In the genomic region with DNA sequence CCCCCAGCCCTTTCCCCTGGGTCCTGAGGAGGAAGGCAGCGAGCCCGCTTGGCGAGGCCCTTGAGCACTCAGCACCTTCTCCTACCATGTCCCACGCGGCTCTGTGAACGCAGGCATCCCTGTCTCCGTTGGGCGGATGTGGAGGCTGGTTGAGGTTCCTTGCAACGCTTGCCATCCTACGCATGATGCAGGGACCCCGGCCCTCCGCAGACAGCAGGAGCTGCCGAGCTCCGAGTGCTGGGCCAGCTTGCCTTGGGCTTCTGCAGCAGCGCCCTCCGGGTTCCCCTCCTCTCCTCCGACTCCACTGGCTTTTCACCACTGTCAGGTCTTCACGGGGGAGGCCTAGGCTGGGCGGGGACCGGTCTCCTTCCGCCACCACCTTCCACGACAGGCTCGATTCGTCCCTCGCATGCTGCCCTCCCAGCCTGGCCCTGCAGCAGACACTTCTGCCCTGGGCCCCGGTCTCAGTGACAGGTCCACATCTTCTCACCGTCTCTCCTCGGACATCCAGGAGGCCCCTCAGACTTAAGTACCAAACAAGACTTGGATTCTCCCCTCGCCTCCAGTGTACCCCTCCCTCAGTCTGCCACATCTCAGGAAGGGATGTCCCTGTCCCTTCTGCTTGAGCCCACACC, we compare ENCODE assay signal across 20 cellular contexts.
A peak's percentile ranks its signal among the peaks of the same experiment; 100 is the strongest.
DNase-seq lines count a peak whose midpoint lies in the region; ATAC-seq and TF ChIP-seq lines count a peak whose summit lies in the region.
"Had no signal": no experiment of that assay in that cellular context is flagged by ENCODE, and none has a peak within 500 bp of the region (broad histone marks: within the 10 kb centered on the region; RNA-seq: fewer than 3 reads in every experiment).

No MANE protein-coding gene starts in this region.

- no peaks in the 10 kb centered on the region for H3K27me3 ChIP-seq in right atrium auricular region
- no peaks in the 10 kb centered on the region for H3K27me3 ChIP-seq in CD4-positive, alpha-beta memory T cell (ENCODE audit: insufficient read depth, low read length)
- H3K27me3 ChIP-seq: BE2C had no signal

- intact Hi-C loops in cardiac septum (cut with DNase I): no loop called here
- intact Hi-C loops in CD4-positive, alpha-beta memory T cell (cut with micrococcal nuclease): no loop called here

- TF ChIP-seq CTCF in right atrium auricular region (IDR thresholded peaks at IDR 0.05) (no peak), endothelial cell (IDR thresholded peaks at IDR 0.05; ENCODE audit: unreplicated experiment) (no peak), neural crest cell (conservative IDR thresholded peaks at IDR 0.05) (no peak)

- POLR2A ChIA-PET in CD4-positive, alpha-beta memory T cell (lab: Charles Lee; ENCODE audit: partially characterized antibody): no interaction called here

- CTCF ChIA-PET in CD4-positive, alpha-beta memory T cell (lab: Charles Lee; ENCODE audit: partially characterized antibody): no interaction called here

- H3K36me3 Mint-ChIP-seq in endothelial cell (ENCODE audit: low read depth, unreplicated experiment) (peaks cover 41% of the 10 kb centered on the region), neural crest cell (ENCODE audit: low read depth) (peaks cover 22% of the 10 kb centered on the region)
- H3K36me3 Mint-ChIP-seq in CD4-positive, alpha-beta memory T cell: peaks cover 0 to 14% of the 10 kb centered on the region in 2 donors

- H3K36me3 ChIP-seq in right atrium auricular region: no peaks in the 10 kb centered on the region
- no peaks in the 10 kb centered on the region for H3K36me3 ChIP-seq in CD4-positive, alpha-beta memory T cell (ENCODE audit: insufficient read depth, low read length)
- H3K36me3 ChIP-seq: BE2C had no signal

- H3K4me1 Mint-ChIP-seq in endothelial cell (ENCODE audit: unreplicated experiment) (peaks cover 31% of the 10 kb centered on the region), neural crest cell (peaks cover 46% of the 10 kb centered on the region)
- peaks cover 7 to 38% (median 23%) of the 10 kb centered on the region in 4 donors for H3K4me1 Mint-ChIP-seq in CD4-positive, alpha-beta memory T cell

- H3K27me3 Mint-ChIP-seq in endothelial cell (ENCODE audit: unreplicated experiment): peaks cover 19% of the 10 kb centered on the region
- H3K27me3 Mint-ChIP-seq in neural crest cell (ENCODE audit: low read depth): peaks cover 7% of the 10 kb centered on the region
- H3K27me3 Mint-ChIP-seq in CD4-positive, alpha-beta memory T cell: peaks cover 6 to 9% of the 10 kb centered on the region in 2 donors

- no peak for ATAC-seq in HG03342 (IDR thresholded peaks at IDR 0.05; ENCODE audit: unreplicated experiment)
- ATAC-seq: K562 had no signal

- no peak overlapping the region for H3K27ac ChIP-seq in right atrium auricular region
- H3K27ac ChIP-seq in CD4-positive, alpha-beta memory T cell (ENCODE audit: low read depth, low read length): no peak overlapping the region
- H3K27ac ChIP-seq: PC-9, RWPE1 had no signal

- DNase-seq in right atrium auricular region (ENCODE audit: low spot score) (peak; percentile 55), cardiac septum (ENCODE audit: low spot score) (no peak), endothelial cell (ENCODE audit: low spot score) (no peak), neural crest cell (ENCODE audit: low read depth, low spot score) (no peak), DMS153 treated with DMSO at 0.1 percent for 48 hours (lab: John Stamatoyannopoulos, UW; ENCODE audit: unreplicated experiment) (no peak), HuH-7.5 (ENCODE audit: low spot score) (no peak)
- DNase-seq in CD4-positive, alpha-beta memory T cell: no peak
- DNase-seq: 8988T, BE2C, DND-41, H9, NCI-H1092 treated with DMSO at 0.1 percent for 48 hours, NCI-H146, NCI-H2029 treated with DMSO at 0.1 percent for 48 hours, NCI-H2171, NCI-H526, PC-9 had no signal

- H3K27ac Mint-ChIP-seq in endothelial cell (ENCODE audit: unreplicated experiment): no peak overlapping the region
- no peak overlapping the region for H3K27ac Mint-ChIP-seq in neural crest cell (ENCODE audit: unreplicated experiment)
- H3K27ac Mint-ChIP-seq in CD4-positive, alpha-beta memory T cell: no peak overlapping the region

- no peak overlapping the region for H3K4me3 ChIP-seq in right atrium auricular region
- no peak overlapping the region for H3K4me3 ChIP-seq in CD4-positive, alpha-beta memory T cell (ENCODE audit: low read length in 2 of 2)
- H3K4me3 ChIP-seq: K562, PC-9 had no signal

- H3K4me1 ChIP-seq in right atrium auricular region: peaks cover 0 to 33% of the 10 kb centered on the region in 2 donors
- H3K4me1 ChIP-seq in CD4-positive, alpha-beta memory T cell (ENCODE audit: insufficient read depth, low read length): peaks cover 26% of the 10 kb centered on the region

- H3K9me3 Mint-ChIP-seq in endothelial cell (ENCODE audit: unreplicated experiment) (peaks cover 6% of the 10 kb centered on the region), neural crest cell (peaks cover 4% of the 10 kb centered on the region)
- H3K9me3 Mint-ChIP-seq in CD4-positive, alpha-beta memory T cell: peaks cover 0 to 7% (median 3%) of the 10 kb centered on the region in 8 donors

- H3K9me3 ChIP-seq in right atrium auricular region: no peaks in the 10 kb centered on the region
- no peaks in the 10 kb centered on the region for H3K9me3 ChIP-seq in CD4-positive, alpha-beta memory T cell (ENCODE audit: control insufficient read depth in 1 of 2, low read length in 2 of 2)
- H3K9me3 ChIP-seq: BE2C had no signal

- H3K4me3 Mint-ChIP-seq in endothelial cell (ENCODE audit: unreplicated experiment) (peak overlapping the region; percentile 65), neural crest cell (peak overlapping the region; percentile 29)
- H3K4me3 Mint-ChIP-seq in CD4-positive, alpha-beta memory T cell: no peak overlapping the region
- H3K4me3 Mint-ChIP-seq: H9 had no signal

Comparison
In these comparisons a context has a peak if more than half of its experiments do, and no peak if none do; other contexts are left out.
1. H3K4me3 Mint-ChIP-seq: peak in endothelial cell (single experiment) and neural crest cell (single experiment); none in CD4-positive, alpha-beta memory T cell (0 of 8).